Comparison of ENCODE assay signal across 10 cellular contexts in genomic region chr17:43536236-43537088, GRCh38. TPM values are rescaled to one million over a fixed set of nuclear protein-coding genes. Genes with fewer than 3 reads are reported as not detected.
DNase-seq lines count a peak whose midpoint lies in the region; ATAC-seq, FAIRE-seq and TF ChIP-seq lines count a peak whose summit lies in the region.
"Had no signal": no experiment of that assay in that cellular context is flagged by ENCODE, and none has a peak within 500 bp of the region (broad histone marks: within the 10 kb centered on the region; RNA-seq: fewer than 3 reads in every experiment).

No MANE protein-coding gene starts in this region.

- H3K36me3 Mint-ChIP-seq in neural crest cell (ENCODE audit: low read depth) = no peaks in the 10 kb centered on the region

- H4K20me1 ChIP-seq in Karpas-422 (ENCODE audit: insufficient read depth, low read depth, low read length) (no peaks in the 10 kb centered on the region), K562 (replicated peaks; ENCODE audit: control insufficient read depth, insufficient read depth, low read length) (no peaks in the 10 kb centered on the region)

- no peak for TF ChIP-seq POLR2A in K562 (conservative IDR thresholded peaks at IDR 0.05)

- H3K9ac ChIP-seq in Karpas-422 (ENCODE audit: low read length) (no peak overlapping the region), K562 (ENCODE audit: insufficient read depth in 1 of 2, low read depth in 2 of 2, low read length in 2 of 2) (peak overlapping the region in 1 of 2 experiments; percentile 32; a peak in 1 of 4 replicates)

- no peak for TF ChIP-seq EP300 in K562 (IDR thresholded peaks at IDR 0.05; ENCODE audit: low read length)

- no peak overlapping the region for H2AFZ ChIP-seq in Karpas-422 (ENCODE audit: low read length)
- H2AFZ ChIP-seq in K562 (ENCODE audit: low read depth, low read length) = no peak overlapping the region

- POLR2A ChIA-PET in K562 (lab: Yijun Ruan, JAX) = interaction anchor here (0.6 to 2.5 kb wide), 7 partner anchors 10 to 281 kb away, joined by 3 to 11 read pairs (median 3); partner anchors contain the start of gene ETV4

- TF ChIP-seq CTCF in K562 (IDR thresholded peaks at IDR 0.05 in 2 of 3, conservative IDR thresholded peaks at IDR 0.05 in 1 of 3; ENCODE audit: insufficient read depth in 2 of 3, low read depth in 1 of 3, low read length in 3 of 3) (no peak), neural crest cell (conservative IDR thresholded peaks at IDR 0.05) (no peak)

- no peaks in the 10 kb centered on the region for H3K9me3 Mint-ChIP-seq in neural crest cell

- H3K36me3 ChIP-seq in Karpas-422 (ENCODE audit: insufficient read depth, low read length) (peaks cover 3% of the 10 kb centered on the region), K562 (ENCODE audit: control insufficient read depth, insufficient read depth, low read length) (peaks cover 24% of the 10 kb centered on the region)

- H3K27me3 ChIP-seq in Karpas-422 (ENCODE audit: low read length) (no peaks in the 10 kb centered on the region), K562 (ENCODE audit: control insufficient read depth in 2 of 2, insufficient read depth in 2 of 2, low read length in 2 of 2) (no peaks in the 10 kb centered on the region)

- H3K79me2 ChIP-seq in Karpas-422 (ENCODE audit: low read length) (peaks cover 23% of the 10 kb centered on the region), K562 (ENCODE audit: control insufficient read depth, insufficient read depth, low read length) (peaks cover 3% of the 10 kb centered on the region; the same call in 1 of the 3 replicates)

- peak; percentile 28 for ATAC-seq in K562

- H3K9me3 ChIP-seq in Karpas-422 (ENCODE audit: low read length) (no peaks in the 10 kb centered on the region), K562 (replicated peaks; ENCODE audit: control insufficient read depth, insufficient read depth, low read depth, low read length) (no peaks in the 10 kb centered on the region)

- no peak overlapping the region for H3K27ac ChIP-seq in Karpas-422 (ENCODE audit: low read length)
- H3K27ac ChIP-seq in K562 (ENCODE audit: extremely low read depth, low read depth, low read length) = peak overlapping the region; percentile 26; the same call in 2 of the 3 replicates

- no TSS peak for BruUV-seq in K562 (replicated peaks; lab: Mats Ljungman, UMichigan)

- H3K4me2 ChIP-seq in Karpas-422 (ENCODE audit: low read depth, low read length, poor library complexity, severe bottlenecking) = no peak overlapping the region
- H3K4me2 ChIP-seq in K562 (ENCODE audit: insufficient read depth, low read length) = no peak overlapping the region

- H3K27ac Mint-ChIP-seq in neural crest cell (ENCODE audit: unreplicated experiment) = peak overlapping the region; percentile 87

- H3K4me3 ChIP-seq in Karpas-422 (ENCODE audit: low read length) (no peak overlapping the region), K562 (no peak overlapping the region)

- no peak for TF ChIP-seq RAD21 in K562 (CRISPR knock-in tag; conservative IDR thresholded peaks at IDR 0.05 in 1 of 2, IDR thresholded peaks at IDR 0.05 in 1 of 2)

- CTCF ChIA-PET in K562 (lab: Yijun Ruan, JAX; ENCODE audit: low intra/inter-chr PET ratio) = no interaction called here

- intact Hi-C loops in K562 (cut with micrococcal nuclease) = no loop called here

- in situ Hi-C loops in K562 (cut with MboI) = no loop called here

- 63% methylated on average over 7 of the region's 7 CpGs for WGBS in K562 (ENCODE audit: insufficient coverage, low coverage, missing lambda C conversion rate)

- H3K4me3 Mint-ChIP-seq in neural crest cell = peak overlapping the region; percentile 13

- H3K9me2 ChIP-seq in Karpas-422 (replicated peaks; ENCODE audit: insufficient read depth, low read length) = no peaks in the 10 kb centered on the region

- peak; percentile 65 for DNase-seq in DMS53 (lab: John Stamatoyannopoulos, UW)
- peak; percentile 58 for DNase-seq in Karpas-422
- DNase-seq in K562 (ENCODE audit: extremely low read depth in 1 of 4, low spot score in 3 of 4) = peak in 3 of 4 experiments; percentile 32 to 51 (median 35)
- DNase-seq in neural crest cell (ENCODE audit: low read depth, low spot score) = no peak
- no peak for DNase-seq in RCC 7860 (ENCODE audit: low spot score)
- no peak for DNase-seq in hypothalamus (lab: John Stamatoyannopoulos, UW)
- DNase-seq in activated CD8-positive, alpha-beta memory T cell treated with anti-CD3 and anti-CD28 coated beads, Interleukin-2, amount 50 U/mL, for 48 hours = no peak
- DNase-seq in stimulated activated naive CD4-positive, alpha-beta T cell treated with Interleukin-2 at 50 U/mL for 16 hours (lab: John Stamatoyannopoulos, UW) = no peak
- DNase-seq: activated naive CD4-positive, alpha-beta T cell treated with Interleukin-2 at 50 U/mL for 16 hours; stimulated activated CD4-positive, alpha-beta T cell treated with anti-CD3 and anti-CD28 coated beads, Interleukin-2, amount 100 ng/mL, for 24 hours had no signal

- peak; percentile 59 for FAIRE-seq in K562 (lab: Jason Lieb, UNC)
- FAIRE-seq in RCC 7860 (lab: Jason Lieb, UNC) = no peak

- H3K4me1 ChIP-seq in Karpas-422 (ENCODE audit: low read length) (peaks cover 20% of the 10 kb centered on the region), K562 (replicated peaks in 1 of 2; ENCODE audit: control insufficient read depth in 2 of 2, insufficient read depth in 2 of 2, low read length in 2 of 2) (peaks cover 3 to 25% of the 10 kb centered on the region in 2 experiments)

- H3K27me3 Mint-ChIP-seq in neural crest cell (ENCODE audit: low read depth) = no peaks in the 10 kb centered on the region

- peaks cover 40% of the 10 kb centered on the region for H3K4me1 Mint-ChIP-seq in neural crest cell

- H3K9me1 ChIP-seq in K562 (ENCODE audit: control insufficient read depth, insufficient read depth, low read length) = no peaks in the 10 kb centered on the region

TF ChIP-seq in K562, 482 proteins besides CTCF, POLR2A, EP300 and RAD21 (continues in another document):
- 0 out of 2 replicates have a peak, but pooled peaks have one; percentile 30 for TF ChIP-seq ARID1B (IDR thresholded peaks at IDR 0.05)
- TF ChIP-seq JUND (IDR thresholded peaks at IDR 0.05; ENCODE audit: borderline replicate concordance, low read depth, low read length) = peak; percentile 73
- TF ChIP-seq JUND (tag; IDR thresholded peaks at IDR 0.05; ENCODE audit: borderline replicate concordance, low read depth, low read length) = no peak; the same call in 2 of the 3 replicates
- peak; percentile 27; the same call in 1 of the 2 replicates for TF ChIP-seq CBFA2T3 (IDR thresholded peaks at IDR 0.05)
- TF ChIP-seq ETV1 (tag; conservative IDR thresholded peaks at IDR 0.05; ENCODE audit: low read depth) = peak; percentile 51; the same call in 1 of the 2 replicates
- 0 out of 2 replicates have a peak, but pooled peaks have one; percentile 17 for TF ChIP-seq TFAP4 (CRISPR knock-in tag; IDR thresholded peaks at IDR 0.05; ENCODE audit: borderline replicate concordance)

RNA-seq across cellular contexts. Expression of gene ETV4, which starts 9.7 kb away (rescaled TPM):
- total RNA-seq in Karpas-422 (2014; rRNA removed; shearing (Covaris generic); ENCODE audit: low replicate concordance) = 55.5 and 69.1 TPM in 2 replicates
- total RNA-seq in K562 (2011; cell fraction: chromatin; rRNA removed; ENCODE audit: low replicate concordance) = 23.1 and 47.9 TPM in 2 replicates
- 29.0 and 36.8 TPM in 2 replicates for total RNA-seq in K562 (2011; cell fraction: nucleolus; rRNA removed)
- total RNA-seq in K562 (2011; cell fraction: nucleoplasm; rRNA removed) = 31.4 and 33.5 TPM in 2 replicates
- total RNA-seq in K562 (2014; rRNA removed) = 49.5 and 73.9 TPM in 2 replicates
- 16.6 and 19.8 TPM in 2 replicates for total RNA-seq in K562 (2014; rRNA removed; fragmentation: Illumina TruSeq; extraction: Trizol)
- 27.7 and 28.2 TPM in 2 replicates for total RNA-seq in K562 (2015; rRNA removed; fragmentation: Illumina TruSeq; extraction: Trizol)
- 65.2 and 66.3 TPM in 2 replicates for total RNA-seq in K562 (2021)
- 27.0 and 35.6 TPM in 2 replicates for polyA plus RNA-seq in K562 (2011; rRNA removed)
- 29.9 and 46.7 TPM in 2 replicates for polyA plus RNA-seq in K562 (2011; cell fraction: cytosol; rRNA removed)
- 47.1 and 79.3 TPM in 2 replicates for polyA plus RNA-seq in K562 (2011; cell fraction: nucleus; rRNA removed)
- 52.8 and 66.3 TPM in 2 replicates for polyA plus RNA-seq in K562 (2012)
- polyA plus RNA-seq in K562 (2014; fragmentation: Illumina TruSeq; extraction: Trizol) = 64.1 and 67.3 TPM in 2 replicates
- polyA plus RNA-seq in K562 (2014; fragmentation: Nextera tagmentation; extraction: Ambion mirVana) = 1 to 10 TPM; 5.5 to 7.6 TPM
- polyA plus RNA-seq in K562 (2014; rRNA removed) = 45.4 and 47.1 TPM in 2 replicates
- polyA minus RNA-seq in K562 (2011; rRNA and poly(A)+ RNA removed) = 16.2 and 16.4 TPM in 2 replicates
- polyA minus RNA-seq in K562 (2011; cell fraction: cytosol; rRNA and poly(A)+ RNA removed) = 24.0 and 25.6 TPM in 2 replicates
- polyA minus RNA-seq in K562 (2011; cell fraction: nucleus; rRNA and poly(A)+ RNA removed) = 8.8 and 11.0 TPM in 2 replicates
- total RNA-seq in neural crest cell = 55.0 and 59.6 TPM in 2 replicates

RNA-seq across cellular contexts. Expression of gene DHX8, which starts 52.7 kb away (rescaled TPM):
- 23.7 and 34.9 TPM in 2 replicates for total RNA-seq in Karpas-422 (2014; rRNA removed; shearing (Covaris generic); ENCODE audit: low replicate concordance)
- total RNA-seq in K562 (2011; cell fraction: chromatin; rRNA removed; ENCODE audit: low replicate concordance) = 44.2 and 47.1 TPM in 2 replicates
- 25.9 and 26.3 TPM in 2 replicates for total RNA-seq in K562 (2011; cell fraction: nucleolus; rRNA removed)
- 27.6 and 28.8 TPM in 2 replicates for total RNA-seq in K562 (2011; cell fraction: nucleoplasm; rRNA removed)
- total RNA-seq in K562 (2014; rRNA removed) (26.1 and 29.3 TPM in 2 replicates), K562 (2014; rRNA removed; fragmentation: Illumina TruSeq; extraction: Trizol) (26.5 and 28.3 TPM in 2 replicates), K562 (2015; rRNA removed; fragmentation: Illumina TruSeq; extraction: Trizol) (25.6 and 29.2 TPM in 2 replicates), K562 (2021) (32.4 and 42.5 TPM in 2 replicates), neural crest cell (56.9 and 68.0 TPM in 2 replicates)
- polyA plus RNA-seq in K562 (2011; rRNA removed) (21.7 and 22.7 TPM in 2 replicates), K562 (2014; fragmentation: Illumina TruSeq; extraction: Trizol) (27.2 and 27.7 TPM in 2 replicates), K562 (2014; fragmentation: Nextera tagmentation; extraction: Ambion mirVana) (10 to 100 TPM; 23.1 to 24.5 TPM), K562 (2014; rRNA removed) (16.7 TPM in 2 replicates)
- 19.2 and 23.4 TPM in 2 replicates for polyA plus RNA-seq in K562 (2011; cell fraction: cytosol; rRNA removed)
- polyA plus RNA-seq in K562 (2011; cell fraction: nucleus; rRNA removed) = 19.4 and 19.6 TPM in 2 replicates
- polyA plus RNA-seq in K562 (2012) = 17.2 and 19.9 TPM in 2 replicates
- 57.1 and 57.6 TPM in 2 replicates for polyA minus RNA-seq in K562 (2011; rRNA and poly(A)+ RNA removed)
- 21.8 and 23.5 TPM in 2 replicates for polyA minus RNA-seq in K562 (2011; cell fraction: cytosol; rRNA and poly(A)+ RNA removed)
- 13.1 and 18.3 TPM in 2 replicates for polyA minus RNA-seq in K562 (2011; cell fraction: nucleus; rRNA and poly(A)+ RNA removed)

Comparison
In these comparisons a context has a peak if more than half of its experiments do, and no peak if none do; other contexts are left out.
1. DNase-seq: peak in DMS53 (single experiment), Karpas-422 (single experiment) and K562 (3 of 4); none in neural crest cell (single experiment), RCC 7860 (single experiment), hypothalamus (0 of 51), activated CD8-positive, alpha-beta memory T cell treated with anti-CD3 and anti-CD28 coated beads, Interleukin-2, amount 50 U/mL, for 48 hours (single experiment) and stimulated activated naive CD4-positive, alpha-beta T cell treated with Interleukin-2 at 50 U/mL for 16 hours (single experiment).